14 cellular contexts compared by ENCODE assay signal in genomic region chr17:79721993-79722671, GRCh38. TPM values are rescaled to one million over a fixed set of nuclear protein-coding genes. Genes with fewer than 3 reads are reported as not detected.
DNase-seq lines count a peak whose midpoint lies in the region; ATAC-seq, FAIRE-seq and TF ChIP-seq lines count a peak whose summit lies in the region.
"Had no signal": no experiment of that assay in that cellular context is flagged by ENCODE, and none has a peak within 500 bp of the region (broad histone marks: within the 10 kb centered on the region; RNA-seq: fewer than 3 reads in every experiment).

No MANE protein-coding gene starts in this region.

- peaks cover 33% of the 10 kb centered on the region for H3K4me1 ChIP-seq in body of pancreas
- H3K4me1 ChIP-seq in pancreas = no peaks in the 10 kb centered on the region
- H3K4me1 ChIP-seq: sigmoid colon had no signal

- H3K27me3 ChIP-seq in body of pancreas (no peaks in the 10 kb centered on the region), pancreas (no peaks in the 10 kb centered on the region)
- H3K27me3 ChIP-seq: BLaER1, sigmoid colon had no signal

- H3K4me3 ChIP-seq in body of pancreas (no peak overlapping the region), pancreas (no peak overlapping the region)
- H3K4me3 ChIP-seq: BLaER1, sigmoid colon had no signal

- TF ChIP-seq POLR2A in body of pancreas (IDR thresholded peaks at IDR 0.05) = no peak

- intact Hi-C loops in body of pancreas (cut with DNase I) (no loop called here), pancreas (cut with DNase I) (no loop called here)

- H3K27ac Mint-ChIP-seq in activated naive CD8-positive, alpha-beta T cell treated with anti-CD3 and anti-CD28 coated beads, Interleukin-2, amount 50 U/mL, for 24 hours = no peak overlapping the region
- H3K27ac Mint-ChIP-seq in activated CD8-positive, alpha-beta T cell treated with anti-CD3 and anti-CD28 coated beads, Interleukin-2, amount 10 ng/mL, durations not matched to agents 7 days and 5 days = no peak overlapping the region
- H3K27ac Mint-ChIP-seq: activated T-helper 17 cell treated with anti-CD3 and anti-CD28 coated beads, Interleukin-2, amount 50 U/mL, for 72 hours; T-helper 1 cell treated with Interleukin-12 subunit alpha and Interleukin-12 subunit beta and Interleukin-4 antibody, amounts not matched to agents 30 μg/mL and 1 μg/mL, for 36 hours had no signal

- 31 to 36% methylated on average over 4 to 10 of the region's 10 CpGs for WGBS in body of pancreas, 2 donors
- WGBS in pancreas, 2 donors = 25 to 33% methylated on average over 10 of the region's 10 CpGs

- no peaks in the 10 kb centered on the region for H3K9me3 Mint-ChIP-seq in activated naive CD8-positive, alpha-beta T cell treated with anti-CD3 and anti-CD28 coated beads, Interleukin-2, amount 50 U/mL, for 24 hours
- no peaks in the 10 kb centered on the region for H3K9me3 Mint-ChIP-seq in activated CD8-positive, alpha-beta T cell treated with anti-CD3 and anti-CD28 coated beads, Interleukin-2, amount 10 ng/mL, durations not matched to agents 7 days and 5 days (ENCODE audit: insufficient read depth)
- H3K9me3 Mint-ChIP-seq: activated T-helper 17 cell treated with anti-CD3 and anti-CD28 coated beads, Interleukin-2, amount 50 U/mL, for 72 hours; T-helper 1 cell treated with Interleukin-12 subunit alpha and Interleukin-12 subunit beta and Interleukin-4 antibody, amounts not matched to agents 30 μg/mL and 1 μg/mL, for 36 hours had no signal

- POLR2A ChIA-PET in activated CD8-positive, alpha-beta T cell treated with anti-CD3 and anti-CD28 coated beads, Interleukin-2, amount 10 ng/mL, durations not matched to agents 7 days and 5 days (lab: Charles Lee) = no interaction called here

- peak in 3 of 7 experiments; percentile 12 to 35 (median 21) for TF ChIP-seq CTCF in body of pancreas (IDR thresholded peaks at IDR 0.05)
- no peak for TF ChIP-seq CTCF in pancreas (IDR thresholded peaks at IDR 0.05)

- no peaks in the 10 kb centered on the region for H3K4me1 Mint-ChIP-seq in activated naive CD8-positive, alpha-beta T cell treated with anti-CD3 and anti-CD28 coated beads, Interleukin-2, amount 50 U/mL, for 24 hours
- H3K4me1 Mint-ChIP-seq in activated CD8-positive, alpha-beta T cell treated with anti-CD3 and anti-CD28 coated beads, Interleukin-2, amount 10 ng/mL, durations not matched to agents 7 days and 5 days (ENCODE audit: low read depth) = no peaks in the 10 kb centered on the region

- no peak for FAIRE-seq in pancreas (lab: Jason Lieb, UNC)

- H3K27me3 Mint-ChIP-seq in activated naive CD8-positive, alpha-beta T cell treated with anti-CD3 and anti-CD28 coated beads, Interleukin-2, amount 50 U/mL, for 24 hours = no peaks in the 10 kb centered on the region
- no peaks in the 10 kb centered on the region for H3K27me3 Mint-ChIP-seq in activated CD8-positive, alpha-beta T cell treated with anti-CD3 and anti-CD28 coated beads, Interleukin-2, amount 10 ng/mL, durations not matched to agents 7 days and 5 days (ENCODE audit: low read depth)

- CTCF ChIA-PET in activated CD8-positive, alpha-beta T cell treated with anti-CD3 and anti-CD28 coated beads, Interleukin-2, amount 10 ng/mL, durations not matched to agents 7 days and 5 days (lab: Charles Lee) = interaction anchor here (0.9 kb wide), 1 partner anchor 13 kb away, joined by 3 read pairs; no protein-coding TSS in a partner anchor

- peak overlapping the region; percentile 23 to 75 (median 68) for H3K27ac ChIP-seq in body of pancreas
- H3K27ac ChIP-seq in pancreas = peak overlapping the region; percentile 22 to 54 (median 25)
- H3K27ac ChIP-seq: BLaER1, sigmoid colon had no signal

- no peak overlapping the region for H3K4me3 Mint-ChIP-seq in activated naive CD8-positive, alpha-beta T cell treated with anti-CD3 and anti-CD28 coated beads, Interleukin-2, amount 50 U/mL, for 24 hours
- H3K4me3 Mint-ChIP-seq in activated CD8-positive, alpha-beta T cell treated with anti-CD3 and anti-CD28 coated beads, Interleukin-2, amount 10 ng/mL, durations not matched to agents 7 days and 5 days = no peak overlapping the region
- H3K4me3 Mint-ChIP-seq: activated T-helper 17 cell treated with anti-CD3 and anti-CD28 coated beads, Interleukin-2, amount 50 U/mL, for 72 hours; T-helper 1 cell treated with Interleukin-12 subunit alpha and Interleukin-12 subunit beta and Interleukin-4 antibody, amounts not matched to agents 30 μg/mL and 1 μg/mL, for 36 hours had no signal

- H3K36me3 ChIP-seq in body of pancreas (replicated peaks in 1 of 2; ENCODE audit: insufficient read depth in 1 of 2, low read depth in 2 of 2) (no peaks in the 10 kb centered on the region), pancreas (no peaks in the 10 kb centered on the region)
- H3K36me3 ChIP-seq: BLaER1, sigmoid colon had no signal

- peak; percentile 70 for ATAC-seq in body of pancreas
- ATAC-seq in pancreas = peak in 3 of 4 donors; percentile 53 to 78 (median 77)
- ATAC-seq in GM18907 (IDR thresholded peaks at IDR 0.05; ENCODE audit: unreplicated experiment) = no peak
- ATAC-seq in activated naive CD8-positive, alpha-beta T cell treated with anti-CD3 and anti-CD28 coated beads, Interleukin-2, amount 50 U/mL, for 24 hours = no peak
- no peak for ATAC-seq in activated CD8-positive, alpha-beta T cell treated with anti-CD3 and anti-CD28 coated beads, Interleukin-2, amount 10 ng/mL, durations not matched to agents 7 days and 5 days
- ATAC-seq: activated T-helper 17 cell treated with anti-CD3 and anti-CD28 coated beads, Interleukin-2, amount 50 U/mL, for 72 hours; left cardiac atrium had no signal

- DNase-seq in NCI-H2171 treated with DMSO at 0.1 percent for 48 hours (lab: John Stamatoyannopoulos, UW) (peak; percentile 11), NCI-H2171 (lab: John Stamatoyannopoulos, UW) (no peak), NCI-H1694 treated with DMSO at 0.1 percent for 48 hours (lab: John Stamatoyannopoulos, UW) (peak; percentile 15), body of pancreas (peak in 3 of 4 donors; percentile 38 to 57 (median 43)), pancreas (peak in 1 of 6 donors; percentile 42)
- no peak for DNase-seq in activated naive CD8-positive, alpha-beta T cell treated with anti-CD3 and anti-CD28 coated beads, Interleukin-2, amount 50 U/mL, for 24 hours
- DNase-seq in activated CD8-positive, alpha-beta T cell treated with anti-CD3 and anti-CD28 coated beads, Interleukin-2, amount 10 ng/mL, durations not matched to agents 7 days and 5 days = no peak
- DNase-seq: effector memory CD4-positive, alpha-beta T cell; left cardiac atrium; sigmoid colon had no signal

- H3K36me3 Mint-ChIP-seq in activated naive CD8-positive, alpha-beta T cell treated with anti-CD3 and anti-CD28 coated beads, Interleukin-2, amount 50 U/mL, for 24 hours (ENCODE audit: low read depth) = no peaks in the 10 kb centered on the region
- no peaks in the 10 kb centered on the region for H3K36me3 Mint-ChIP-seq in activated CD8-positive, alpha-beta T cell treated with anti-CD3 and anti-CD28 coated beads, Interleukin-2, amount 10 ng/mL, durations not matched to agents 7 days and 5 days (ENCODE audit: low read depth)

- H3K9me3 ChIP-seq in body of pancreas = no peaks in the 10 kb centered on the region
- H3K9me3 ChIP-seq in pancreas = no peaks in the 10 kb centered on the region
- H3K9me3 ChIP-seq: BLaER1, sigmoid colon had no signal

RNA-seq across cellular contexts. Expression of gene ENPP7, which starts 8.6 kb away (rescaled TPM):
- total RNA-seq in body of pancreas = not detected
- total RNA-seq in pancreas = under 1 TPM in 3 of 6 donors, not detected in 3; 0.09 to 0.13 (median 0.12) TPM
- polyA plus RNA-seq in pancreas = under 1 TPM; 0.05 to 0.15 TPM
- under 1 TPM in 1 of 2 experiments, not detected in 1; 0.13 TPM for total RNA-seq in activated CD8-positive, alpha-beta T cell treated with anti-CD3 and anti-CD28 coated beads, Interleukin-2, amount 10 ng/mL, durations not matched to agents 7 days and 5 days
- total RNA-seq: left cardiac atrium, sigmoid colon had no signal
- polyA plus RNA-seq: sigmoid colon had no signal

RNA-seq across cellular contexts. Expression of gene CBX2, which starts 55.8 kb away (rescaled TPM):
- total RNA-seq in body of pancreas (1 to 10 TPM; 1.6 to 2.0 TPM), pancreas (1 to 10 TPM; 1.1 to 3.1 (median 1.8) TPM)
- polyA plus RNA-seq in pancreas = 1 to 10 TPM; 2.6 to 3.2 TPM
- 10 to 100 TPM; 16.2 to 16.5 TPM for total RNA-seq in activated CD8-positive, alpha-beta T cell treated with anti-CD3 and anti-CD28 coated beads, Interleukin-2, amount 10 ng/mL, durations not matched to agents 7 days and 5 days

Comparison
In these comparisons a context has a peak if more than half of its experiments do, and no peak if none do; other contexts are left out.
1. DNase-seq: peak in NCI-H2171 treated with DMSO at 0.1 percent for 48 hours (single experiment), NCI-H1694 treated with DMSO at 0.1 percent for 48 hours (single experiment) and body of pancreas (3 of 4); none in NCI-H2171 (single experiment), activated naive CD8-positive, alpha-beta T cell treated with anti-CD3 and anti-CD28 coated beads, Interleukin-2, amount 50 U/mL, for 24 hours (single experiment) and activated CD8-positive, alpha-beta T cell treated with anti-CD3 and anti-CD28 coated beads, Interleukin-2, amount 10 ng/mL, durations not matched to agents 7 days and 5 days (single experiment).
2. ATAC-seq: peak in body of pancreas (single experiment) and pancreas (3 of 4); none in GM18907 (single experiment), activated naive CD8-positive, alpha-beta T cell treated with anti-CD3 and anti-CD28 coated beads, Interleukin-2, amount 50 U/mL, for 24 hours (single experiment) and activated CD8-positive, alpha-beta T cell treated with anti-CD3 and anti-CD28 coated beads, Interleukin-2, amount 10 ng/mL, durations not matched to agents 7 days and 5 days (single experiment).
3. RNA of gene CBX2, which starts 55.8 kb away (total RNA-seq): 16.2 to 16.5 TPM in activated CD8-positive, alpha-beta T cell treated with anti-CD3 and anti-CD28 coated beads, Interleukin-2, amount 10 ng/mL, durations not matched to agents 7 days and 5 days; 1.1 to 3.1 TPM in pancreas and 1.6 to 2.0 TPM in body of pancreas; every median in the first group is over 4 times any median in the second.